In the genomic region with DNA sequence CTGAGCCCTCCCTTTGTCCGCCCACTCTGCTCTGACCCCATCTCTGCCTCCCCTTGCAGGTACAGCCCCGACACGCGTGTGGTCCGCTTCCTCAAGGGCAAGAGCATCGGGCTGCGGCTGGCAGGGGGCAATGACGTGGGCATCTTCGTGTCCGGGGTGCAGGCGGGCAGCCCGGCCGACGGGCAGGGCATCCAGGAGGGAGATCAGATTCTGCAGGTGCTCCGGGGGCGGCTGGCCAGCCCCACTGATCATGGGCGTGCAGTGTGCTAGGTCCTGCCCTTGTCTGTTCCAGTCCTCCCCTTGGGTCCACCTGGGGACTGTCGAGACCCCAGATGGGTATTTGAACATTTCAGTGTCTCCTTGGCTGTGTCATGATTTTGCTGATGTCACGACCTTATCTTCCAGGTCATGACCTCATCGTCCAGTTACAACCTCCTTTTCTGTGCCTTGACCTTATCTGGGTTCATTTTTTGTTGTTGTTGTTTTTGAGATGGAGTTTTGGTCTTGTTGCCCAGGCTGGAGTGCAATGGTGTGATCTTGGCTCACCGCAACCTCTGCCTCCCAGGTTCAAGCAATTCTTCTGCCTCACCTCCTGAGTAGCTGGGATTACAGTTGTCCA, we compare ENCODE assay signal across 1 cellular context.
TF ChIP-seq lines count a peak whose summit lies in the region.

No MANE protein-coding gene starts in this region.

TF ChIP-seq in K562, 482 proteins besides CTCF, POLR2A, EP300 and RAD21 (continued from another document and continues in another):
- TF ChIP-seq, protein P1, sequence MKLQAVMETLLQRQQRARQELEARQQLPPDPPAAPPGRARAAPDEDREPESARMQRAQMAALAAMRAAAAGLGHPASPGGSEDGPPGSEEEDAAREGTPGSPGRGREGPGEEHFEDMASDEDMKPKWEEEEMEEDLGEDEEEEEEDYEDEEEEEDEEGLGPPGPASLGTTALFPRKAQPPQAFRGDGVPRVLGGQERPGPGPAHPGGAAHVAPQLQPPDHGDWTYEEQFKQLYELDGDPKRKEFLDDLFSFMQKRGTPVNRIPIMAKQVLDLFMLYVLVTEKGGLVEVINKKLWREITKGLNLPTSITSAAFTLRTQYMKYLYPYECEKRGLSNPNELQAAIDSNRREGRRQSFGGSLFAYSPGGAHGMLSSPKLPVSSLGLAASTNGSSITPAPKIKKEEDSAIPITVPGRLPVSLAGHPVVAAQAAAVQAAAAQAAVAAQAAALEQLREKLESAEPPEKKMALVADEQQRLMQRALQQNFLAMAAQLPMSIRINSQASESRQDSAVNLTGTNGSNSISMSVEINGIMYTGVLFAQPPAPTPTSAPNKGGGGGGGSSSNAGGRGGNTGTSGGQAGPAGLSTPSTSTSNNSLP (IDR thresholded peaks at IDR 0.05; ENCODE audit: borderline replicate concordance, low read depth, low read length), result no peak
- no peak for TF ChIP-seq ZBTB2 (IDR thresholded peaks at IDR 0.05)
- TF ChIP-seq SNRNP70 (optimal IDR thresholded peaks at IDR 0.05; ENCODE audit: low read depth, low read length), result no peak
- TF ChIP-seq ZNF197 (CRISPR knock-in tag; IDR thresholded peaks at IDR 0.05; ENCODE audit: low read depth), result no peak
- no peak for TF ChIP-seq TARDBP (IDR thresholded peaks at IDR 0.05)
- no peak for TF ChIP-seq ZNF766 (CRISPR knock-in tag; conservative IDR thresholded peaks at IDR 0.05)
- TF ChIP-seq SMARCC2 (IDR thresholded peaks at IDR 0.05; ENCODE audit: low read depth), result no peak
- no peak for TF ChIP-seq NFIX (CRISPR knock-in tag; IDR thresholded peaks at IDR 0.05; ENCODE audit: low read depth)
- no peak for TF ChIP-seq ZNF280B (CRISPR knock-in tag; IDR thresholded peaks at IDR 0.05)
- TF ChIP-seq NONO (IDR thresholded peaks at IDR 0.05; ENCODE audit: low read depth in 2 of 2, low read length in 1 of 2), result no peak
- TF ChIP-seq, protein P2, sequence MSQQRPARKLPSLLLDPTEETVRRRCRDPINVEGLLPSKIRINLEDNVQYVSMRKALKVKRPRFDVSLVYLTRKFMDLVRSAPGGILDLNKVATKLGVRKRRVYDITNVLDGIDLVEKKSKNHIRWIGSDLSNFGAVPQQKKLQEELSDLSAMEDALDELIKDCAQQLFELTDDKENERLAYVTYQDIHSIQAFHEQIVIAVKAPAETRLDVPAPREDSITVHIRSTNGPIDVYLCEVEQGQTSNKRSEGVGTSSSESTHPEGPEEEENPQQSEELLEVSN (IDR thresholded peaks at IDR 0.05; ENCODE audit: borderline replicate concordance in 1 of 2, extremely low read depth in 1 of 2, insufficient read depth in 1 of 2, insufficient read length in 1 of 2, low read depth in 1 of 2, low read length in 1 of 2, poor library complexity in 1 of 2, severe bottlenecking in 1 of 2), result no peak
- no peak for TF ChIP-seq HNRNPL (IDR thresholded peaks at IDR 0.05; ENCODE audit: low read depth, low read length)
- TF ChIP-seq KAT7 (CRISPR knock-in tag; IDR thresholded peaks at IDR 0.05; ENCODE audit: borderline replicate concordance), result no peak
- TF ChIP-seq, protein P3, sequence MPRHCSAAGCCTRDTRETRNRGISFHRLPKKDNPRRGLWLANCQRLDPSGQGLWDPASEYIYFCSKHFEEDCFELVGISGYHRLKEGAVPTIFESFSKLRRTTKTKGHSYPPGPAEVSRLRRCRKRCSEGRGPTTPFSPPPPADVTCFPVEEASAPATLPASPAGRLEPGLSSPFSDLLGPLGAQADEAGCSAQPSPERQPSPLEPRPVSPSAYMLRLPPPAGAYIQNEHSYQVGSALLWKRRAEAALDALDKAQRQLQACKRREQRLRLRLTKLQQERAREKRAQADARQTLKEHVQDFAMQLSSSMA (CRISPR knock-in tag; IDR thresholded peaks at IDR 0.05), result no peak
- TF ChIP-seq PCBP1 (IDR thresholded peaks at IDR 0.05; ENCODE audit: low read depth, low read length, poor library complexity, severe bottlenecking), result no peak
- TF ChIP-seq ESRRB (CRISPR knock-in tag; IDR thresholded peaks at IDR 0.05; ENCODE audit: borderline replicate concordance), result no peak
- no peak for TF ChIP-seq CBX8 (IDR thresholded peaks at IDR 0.05; ENCODE audit: borderline replicate concordance, extremely low read depth, low read depth, low read length, poor library complexity, severe bottlenecking)
- 0 out of 2 replicates have a peak, but pooled peaks have one; percentile 10 for TF ChIP-seq ZBTB7A (IDR thresholded peaks at IDR 0.05; ENCODE audit: borderline replicate concordance, control insufficient read depth, low read depth, low read length)
- no peak for TF ChIP-seq DMBX1 (CRISPR knock-in tag; IDR thresholded peaks at IDR 0.05; ENCODE audit: borderline replicate concordance)
- TF ChIP-seq BRD4 (IDR thresholded peaks at IDR 0.05), result no peak
- TF ChIP-seq XRCC3 (IDR thresholded peaks at IDR 0.05), result no peak
- TF ChIP-seq, protein P4, sequence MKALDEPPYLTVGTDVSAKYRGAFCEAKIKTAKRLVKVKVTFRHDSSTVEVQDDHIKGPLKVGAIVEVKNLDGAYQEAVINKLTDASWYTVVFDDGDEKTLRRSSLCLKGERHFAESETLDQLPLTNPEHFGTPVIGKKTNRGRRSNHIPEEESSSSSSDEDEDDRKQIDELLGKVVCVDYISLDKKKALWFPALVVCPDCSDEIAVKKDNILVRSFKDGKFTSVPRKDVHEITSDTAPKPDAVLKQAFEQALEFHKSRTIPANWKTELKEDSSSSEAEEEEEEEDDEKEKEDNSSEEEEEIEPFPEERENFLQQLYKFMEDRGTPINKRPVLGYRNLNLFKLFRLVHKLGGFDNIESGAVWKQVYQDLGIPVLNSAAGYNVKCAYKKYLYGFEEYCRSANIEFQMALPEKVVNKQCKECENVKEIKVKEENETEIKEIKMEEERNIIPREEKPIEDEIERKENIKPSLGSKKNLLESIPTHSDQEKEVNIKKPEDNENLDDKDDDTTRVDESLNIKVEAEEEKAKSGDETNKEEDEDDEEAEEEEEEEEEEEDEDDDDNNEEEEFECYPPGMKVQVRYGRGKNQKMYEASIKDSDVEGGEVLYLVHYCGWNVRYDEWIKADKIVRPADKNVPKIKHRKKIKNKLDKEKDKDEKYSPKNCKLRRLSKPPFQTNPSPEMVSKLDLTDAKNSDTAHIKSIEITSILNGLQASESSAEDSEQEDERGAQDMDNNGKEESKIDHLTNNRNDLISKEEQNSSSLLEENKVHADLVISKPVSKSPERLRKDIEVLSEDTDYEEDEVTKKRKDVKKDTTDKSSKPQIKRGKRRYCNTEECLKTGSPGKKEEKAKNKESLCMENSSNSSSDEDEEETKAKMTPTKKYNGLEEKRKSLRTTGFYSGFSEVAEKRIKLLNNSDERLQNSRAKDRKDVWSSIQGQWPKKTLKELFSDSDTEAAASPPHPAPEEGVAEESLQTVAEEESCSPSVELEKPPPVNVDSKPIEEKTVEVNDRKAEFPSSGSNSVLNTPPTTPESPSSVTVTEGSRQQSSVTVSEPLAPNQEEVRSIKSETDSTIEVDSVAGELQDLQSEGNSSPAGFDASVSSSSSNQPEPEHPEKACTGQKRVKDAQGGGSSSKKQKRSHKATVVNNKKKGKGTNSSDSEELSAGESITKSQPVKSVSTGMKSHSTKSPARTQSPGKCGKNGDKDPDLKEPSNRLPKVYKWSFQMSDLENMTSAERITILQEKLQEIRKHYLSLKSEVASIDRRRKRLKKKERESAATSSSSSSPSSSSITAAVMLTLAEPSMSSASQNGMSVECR (CRISPR knock-in tag; IDR thresholded peaks at IDR 0.05), result no peak
- TF ChIP-seq ZBTB8A (IDR thresholded peaks at IDR 0.05; ENCODE audit: partially characterized antibody), result no peak
- TF ChIP-seq CREB1 (IDR thresholded peaks at IDR 0.05), result no peak
- TF ChIP-seq CREB1 (CRISPR knock-in tag; IDR thresholded peaks at IDR 0.05), result no peak; the same call in 1 of the 2 replicates
- no peak for TF ChIP-seq ILK (tag; IDR thresholded peaks at IDR 0.05; ENCODE audit: borderline replicate concordance, low read depth)
- TF ChIP-seq PRPF4 (IDR thresholded peaks at IDR 0.05; ENCODE audit: insufficient read depth, low read depth, low read length, poor library complexity, severe bottlenecking), result no peak
- no peak for TF ChIP-seq SRSF3 (IDR thresholded peaks at IDR 0.05; ENCODE audit: insufficient read depth, low read length)
- TF ChIP-seq NFE2 (IDR thresholded peaks at IDR 0.05; ENCODE audit: low read depth), result peak; percentile 68
- TF ChIP-seq MCM2 (IDR thresholded peaks at IDR 0.05; ENCODE audit: low read depth), result no peak
- no peak for TF ChIP-seq ATF1 (CRISPR knock-in tag; IDR thresholded peaks at IDR 0.05)
- TF ChIP-seq ATF1 (tag; IDR thresholded peaks at IDR 0.05), result peak; percentile 66
- no peak for TF ChIP-seq HNRNPLL (IDR thresholded peaks at IDR 0.05; ENCODE audit: low read depth, low read length, poor library complexity, severe bottlenecking)
- no peak for TF ChIP-seq ZNF511 (CRISPR knock-in tag; IDR thresholded peaks at IDR 0.05)
- TF ChIP-seq, protein P5, sequence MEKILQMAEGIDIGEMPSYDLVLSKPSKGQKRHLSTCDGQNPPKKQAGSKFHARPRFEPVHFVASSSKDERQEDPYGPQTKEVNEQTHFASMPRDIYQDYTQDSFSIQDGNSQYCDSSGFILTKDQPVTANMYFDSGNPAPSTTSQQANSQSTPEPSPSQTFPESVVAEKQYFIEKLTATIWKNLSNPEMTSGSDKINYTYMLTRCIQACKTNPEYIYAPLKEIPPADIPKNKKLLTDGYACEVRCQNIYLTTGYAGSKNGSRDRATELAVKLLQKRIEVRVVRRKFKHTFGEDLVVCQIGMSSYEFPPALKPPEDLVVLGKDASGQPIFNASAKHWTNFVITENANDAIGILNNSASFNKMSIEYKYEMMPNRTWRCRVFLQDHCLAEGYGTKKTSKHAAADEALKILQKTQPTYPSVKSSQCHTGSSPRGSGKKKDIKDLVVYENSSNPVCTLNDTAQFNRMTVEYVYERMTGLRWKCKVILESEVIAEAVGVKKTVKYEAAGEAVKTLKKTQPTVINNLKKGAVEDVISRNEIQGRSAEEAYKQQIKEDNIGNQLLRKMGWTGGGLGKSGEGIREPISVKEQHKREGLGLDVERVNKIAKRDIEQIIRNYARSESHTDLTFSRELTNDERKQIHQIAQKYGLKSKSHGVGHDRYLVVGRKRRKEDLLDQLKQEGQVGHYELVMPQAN (IDR thresholded peaks at IDR 0.05; ENCODE audit: borderline replicate concordance), result no peak
- no peak for TF ChIP-seq ZNF561 (CRISPR knock-in tag; conservative IDR thresholded peaks at IDR 0.05)
- no peak for TF ChIP-seq ZNF75A (CRISPR knock-in tag; IDR thresholded peaks at IDR 0.05)
- TF ChIP-seq SAFB2 (IDR thresholded peaks at IDR 0.05; ENCODE audit: borderline replicate concordance, low read depth, low read length, severe bottlenecking), result no peak
- no peak for TF ChIP-seq POLR2G (IDR thresholded peaks at IDR 0.05; ENCODE audit: low read depth, low read length)
- TF ChIP-seq ZBTB1 (CRISPR knock-in tag; IDR thresholded peaks at IDR 0.05; ENCODE audit: borderline replicate concordance, low read depth), result no peak
- TF ChIP-seq MECOM (CRISPR knock-in tag; IDR thresholded peaks at IDR 0.05), result no peak
- no peak for TF ChIP-seq ZNF274 (IDR thresholded peaks at IDR 0.05; ENCODE audit: borderline replicate concordance, low read depth, low read length)
- TF ChIP-seq ZNF24 (IDR thresholded peaks at IDR 0.05), result no peak
- no peak for TF ChIP-seq RBBP5 (IDR thresholded peaks at IDR 0.05; ENCODE audit: borderline replicate concordance, insufficient read depth, low read length, poor library complexity, severe bottlenecking)
- no peak for TF ChIP-seq USF2 (CRISPR knock-in tag; IDR thresholded peaks at IDR 0.05)
- no peak for TF ChIP-seq CAMTA2 (CRISPR knock-in tag; conservative IDR thresholded peaks at IDR 0.05)
- no peak for TF ChIP-seq IRF1 (CRISPR knock-in tag; IDR thresholded peaks at IDR 0.05; ENCODE audit: borderline replicate concordance)
- TF ChIP-seq RHOXF2B (CRISPR knock-in tag; conservative IDR thresholded peaks at IDR 0.05), result no peak
- TF ChIP-seq BMI1 (IDR thresholded peaks at IDR 0.05; ENCODE audit: low read length), result no peak
- no peak for TF ChIP-seq TCF3 (CRISPR knock-in tag; IDR thresholded peaks at IDR 0.05)
- TF ChIP-seq RBM39 (optimal IDR thresholded peaks at IDR 0.05; ENCODE audit: low read depth, low read length), result no peak
- TF ChIP-seq NFIC (IDR thresholded peaks at IDR 0.05), result no peak
- TF ChIP-seq SMARCE1 (IDR thresholded peaks at IDR 0.05), result peak; percentile 37; the same call in 1 of the 2 replicates
- peak; percentile 53 for TF ChIP-seq ARID1B (IDR thresholded peaks at IDR 0.05)
- TF ChIP-seq HDAC6 (IDR thresholded peaks at IDR 0.05; ENCODE audit: low read depth, low read length), result no peak
